1 cellular context compared by ENCODE assay signal in genomic region chr5:140660371-140660770, GRCh38. TPM values are rescaled to one million over a fixed set of nuclear protein-coding genes. Genes with fewer than 3 reads are reported as not detected.
"Had no signal": no experiment of that assay in that cellular context is flagged by ENCODE, and none has a peak within 500 bp of the region (broad histone marks: within the 10 kb centered on the region; RNA-seq: fewer than 3 reads in every experiment).

No MANE protein-coding gene starts in this region.

RNA-seq across cellular contexts. Expression of gene DND1, which starts 13.0 kb away (rescaled TPM):
- total RNA-seq: G401 had no signal
